20 cellular contexts compared by ENCODE assay signal in the genomic region with DNA sequence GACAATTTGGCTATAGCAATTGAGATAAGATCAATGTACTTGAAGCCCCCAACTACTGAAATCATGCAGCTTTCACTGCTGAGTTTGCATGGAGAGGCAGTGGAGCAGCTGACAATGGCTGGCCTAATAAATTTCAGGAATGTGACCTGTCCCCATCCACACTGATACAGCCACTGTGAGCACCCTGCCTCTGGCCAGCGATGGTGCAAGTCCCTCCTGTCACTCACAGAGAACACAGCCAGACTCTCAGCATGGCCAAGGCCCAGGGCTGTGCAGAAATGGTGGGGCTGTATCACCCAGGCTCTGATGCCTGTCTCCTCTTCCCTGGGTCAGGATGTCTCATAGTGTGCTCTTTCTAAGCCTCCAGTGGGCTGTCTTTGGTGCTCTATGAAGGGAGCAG.
DNase-seq lines count a peak whose midpoint lies in the region; ATAC-seq and TF ChIP-seq lines count a peak whose summit lies in the region.
"Had no signal": no experiment of that assay in that cellular context is flagged by ENCODE, and none has a peak within 500 bp of the region (broad histone marks: within the 10 kb centered on the region; RNA-seq: fewer than 3 reads in every experiment).

No MANE protein-coding gene starts in this region.

- H3K9me3 ChIP-seq in Caco-2 (no peaks in the 10 kb centered on the region), spleen (no peaks in the 10 kb centered on the region)
- H3K9me3 ChIP-seq: A549 had no signal

- H4K5ac ChIP-seq in mesendoderm (ENCODE audit: low read length), result no peak overlapping the region

- H2BK15ac ChIP-seq in mesendoderm (replicated peaks; ENCODE audit: low read depth), result no peak overlapping the region

- no peak overlapping the region for H3K4ac ChIP-seq in mesendoderm (ENCODE audit: low read depth, low read length)

- no peak overlapping the region for H3K23ac ChIP-seq in mesendoderm (ENCODE audit: low read length)

- H3K56ac ChIP-seq in mesendoderm (ENCODE audit: low read length), result no peak overlapping the region

- DNase-seq in Caco-2, result peak; percentile 42 to 46
- peak; percentile 30 for DNase-seq in mesendoderm
- DNase-seq in retina, result peak; percentile 41
- DNase-seq in endothelial cell (ENCODE audit: low spot score), result no peak
- DNase-seq in stimulated activated effector memory CD8-positive, alpha-beta T cell treated with anti-CD3 and anti-CD28 coated beads, Interleukin-12 subunit alpha, Interleukin-12 subunit beta, amount 100 ng/mL, for 72 hours (ENCODE audit: low spot score in 2 of 2), result no peak
- DNase-seq in spleen, result no peak
- DNase-seq in COLO829 (ENCODE audit: low spot score), result no peak
- DNase-seq: AML-193; CD4-positive, alpha-beta T cell; DMS 273 treated with DMSO at 0.1 percent for 48 hours; DMS53; DND-41; EL; GM23248; HCEC 1CT had no signal

- H3K4me1 Mint-ChIP-seq in Caco-2 (ENCODE audit: low read depth, unreplicated experiment) (no peaks in the 10 kb centered on the region), brain (peaks cover 27% of the 10 kb centered on the region), endothelial cell (ENCODE audit: unreplicated experiment) (peaks cover 43% of the 10 kb centered on the region)
- H3K4me1 Mint-ChIP-seq in stimulated activated effector memory CD8-positive, alpha-beta T cell treated with anti-CD3 and anti-CD28 coated beads, Interleukin-12 subunit alpha, Interleukin-12 subunit beta, amount 100 ng/mL, for 72 hours, result peaks cover 30% of the 10 kb centered on the region

- H3K9ac ChIP-seq in mesendoderm (ENCODE audit: low read length), result no peak overlapping the region
- H3K9ac ChIP-seq: GM23248 had no signal

- no peak overlapping the region for H3K4me3 ChIP-seq in Caco-2 (ENCODE audit: low read depth, low read length)
- no peak overlapping the region for H3K4me3 ChIP-seq in mesendoderm (ENCODE audit: low read length)
- H3K4me3 ChIP-seq in spleen, result no peak overlapping the region
- H3K4me3 ChIP-seq: A549, GM23248 had no signal

- H3K79me1 ChIP-seq in mesendoderm (ENCODE audit: low read length), result no peaks in the 10 kb centered on the region

- H3K4me3 Mint-ChIP-seq in Caco-2 (ENCODE audit: unreplicated experiment), result no peak overlapping the region
- no peak overlapping the region for H3K4me3 Mint-ChIP-seq in brain
- H3K4me3 Mint-ChIP-seq in endothelial cell (ENCODE audit: unreplicated experiment), result no peak overlapping the region
- no peak overlapping the region for H3K4me3 Mint-ChIP-seq in stimulated activated effector memory CD8-positive, alpha-beta T cell treated with anti-CD3 and anti-CD28 coated beads, Interleukin-12 subunit alpha, Interleukin-12 subunit beta, amount 100 ng/mL, for 72 hours
- H3K4me3 Mint-ChIP-seq: CD4-positive, alpha-beta T cell had no signal

- POLR2A ChIA-PET in Caco-2 (lab: Charles Lee), result no interaction called here

- no TSS peak for BruUV-seq in Caco-2 (replicated peaks; lab: Mats Ljungman, UMichigan)

- no peaks in the 10 kb centered on the region for H3K9me3 Mint-ChIP-seq in Caco-2 (ENCODE audit: unreplicated experiment)
- no peaks in the 10 kb centered on the region for H3K9me3 Mint-ChIP-seq in brain
- no peaks in the 10 kb centered on the region for H3K9me3 Mint-ChIP-seq in endothelial cell (ENCODE audit: unreplicated experiment)
- no peaks in the 10 kb centered on the region for H3K9me3 Mint-ChIP-seq in stimulated activated effector memory CD8-positive, alpha-beta T cell treated with anti-CD3 and anti-CD28 coated beads, Interleukin-12 subunit alpha, Interleukin-12 subunit beta, amount 100 ng/mL, for 72 hours
- H3K9me3 Mint-ChIP-seq: CD4-positive, alpha-beta T cell had no signal

- H4K8ac ChIP-seq in mesendoderm (ENCODE audit: low read depth, low read length), result no peak overlapping the region

- intact Hi-C loops in Caco-2 (cut with micrococcal nuclease; ENCODE audit: unreplicated experiment) (no loop called here), spleen (cut with DNase I; ENCODE audit: low total_unique reads) (no loop called here)

- H3K18ac ChIP-seq in mesendoderm (ENCODE audit: low read length), result no peak overlapping the region

- no peak overlapping the region for H3K4me2 ChIP-seq in mesendoderm (ENCODE audit: low read length)
- H3K4me2 ChIP-seq: A549 had no signal

- no CpG with 5 or more reads among the region's 1 CpG for WGBS in mesendoderm (ENCODE audit: extremely low coverage, insufficient coverage, low lambda C conversion rate)
- 55 to 90% (median 60%) methylated on average over 1 of the region's 1 CpG for WGBS in spleen, 5 donors

- H2AK5ac ChIP-seq in mesendoderm (ENCODE audit: low read length), result no peak overlapping the region

- H3K27ac Mint-ChIP-seq in Caco-2 (ENCODE audit: unreplicated experiment) (no peak overlapping the region), brain (peak overlapping the region in 3 of 5 experiments; percentile 13 to 77 (median 37)), endothelial cell (ENCODE audit: unreplicated experiment) (no peak overlapping the region)
- H3K27ac Mint-ChIP-seq in stimulated activated effector memory CD8-positive, alpha-beta T cell treated with anti-CD3 and anti-CD28 coated beads, Interleukin-12 subunit alpha, Interleukin-12 subunit beta, amount 100 ng/mL, for 72 hours, result no peak overlapping the region
- H3K27ac Mint-ChIP-seq: CD4-positive, alpha-beta T cell had no signal

- ATAC-seq in stimulated activated effector memory CD8-positive, alpha-beta T cell treated with anti-CD3 and anti-CD28 coated beads, Interleukin-12 subunit alpha, Interleukin-12 subunit beta, amount 100 ng/mL, for 72 hours, result no peak
- ATAC-seq: A549 had no signal

- H3K27me3 Mint-ChIP-seq in Caco-2 (ENCODE audit: insufficient read depth, unreplicated experiment) (peaks cover 8% of the 10 kb centered on the region), brain (peaks cover 7% of the 10 kb centered on the region), endothelial cell (ENCODE audit: unreplicated experiment) (peaks cover 2% of the 10 kb centered on the region)

- no peak overlapping the region for H2BK5ac ChIP-seq in mesendoderm (ENCODE audit: low read length)

- no peak overlapping the region for H2BK120ac ChIP-seq in mesendoderm (ENCODE audit: low read depth, low read length)

- H3K79me2 ChIP-seq in mesendoderm (ENCODE audit: control insufficient read depth, insufficient read depth, low read length), result no peaks in the 10 kb centered on the region

- CTCF ChIA-PET in Caco-2 (lab: Charles Lee), result no interaction called here

- H3K36me3 ChIP-seq in Caco-2 (ENCODE audit: control insufficient read depth, insufficient read depth, low read length) (no peaks in the 10 kb centered on the region), mesendoderm (ENCODE audit: control insufficient read depth, insufficient read depth, low read length) (no peaks in the 10 kb centered on the region), spleen (no peaks in the 10 kb centered on the region)

- H3K4me1 ChIP-seq in Caco-2 (no peaks in the 10 kb centered on the region), mesendoderm (ENCODE audit: control insufficient read depth, low read depth, low read length) (peaks cover 7% of the 10 kb centered on the region), spleen (peaks cover 0 to 17% (median 11%) of the 10 kb centered on the region in 6 donors)
- H3K4me1 ChIP-seq: A549 had no signal

- H3K36me3 Mint-ChIP-seq in Caco-2 (ENCODE audit: insufficient read depth, unreplicated experiment), result no peaks in the 10 kb centered on the region
- H3K36me3 Mint-ChIP-seq in brain, result no peaks in the 10 kb centered on the region
- no peaks in the 10 kb centered on the region for H3K36me3 Mint-ChIP-seq in endothelial cell (ENCODE audit: low read depth, unreplicated experiment)
- H3K36me3 Mint-ChIP-seq in stimulated activated effector memory CD8-positive, alpha-beta T cell treated with anti-CD3 and anti-CD28 coated beads, Interleukin-12 subunit alpha, Interleukin-12 subunit beta, amount 100 ng/mL, for 72 hours, result no peaks in the 10 kb centered on the region

- no peak for TF ChIP-seq POLR2A in spleen (IDR thresholded peaks at IDR 0.05)

- H3K27me3 ChIP-seq in Caco-2 (replicated peaks; ENCODE audit: control insufficient read depth, insufficient read depth, low read length) (no peaks in the 10 kb centered on the region), mesendoderm (ENCODE audit: insufficient read depth, low read length, poor library complexity) (no peaks in the 10 kb centered on the region), spleen (replicated peaks in 1 of 7) (peaks cover 0 to 28% (median 0%) of the 10 kb centered on the region in 7 donors)

- no peak overlapping the region for H3K27ac ChIP-seq in mesendoderm (ENCODE audit: low read depth, low read length)
- no peak overlapping the region for H3K27ac ChIP-seq in spleen
- H3K27ac ChIP-seq: 22Rv1, A549, C4-2B, GM23248, HL-60 had no signal

- TF ChIP-seq CTCF in Caco-2 (IDR thresholded peaks at IDR 0.05; ENCODE audit: insufficient read depth in 1 of 2, low read depth in 1 of 2, low read length in 1 of 2, severe bottlenecking in 1 of 2, unreplicated experiment in 1 of 2) (no peak), brain (conservative IDR thresholded peaks at IDR 0.05) (no peak), endothelial cell (IDR thresholded peaks at IDR 0.05; ENCODE audit: unreplicated experiment) (no peak), spleen (IDR thresholded peaks at IDR 0.05 in 8 of 11, conservative IDR thresholded peaks at IDR 0.05 in 3 of 11) (no peak)

Comparison
In these comparisons a context has a peak if more than half of its experiments do, and no peak if none do; other contexts are left out.
1. DNase-seq: peak in Caco-2 (2 of 2), mesendoderm (single experiment) and retina (single experiment); none in endothelial cell (single experiment), stimulated activated effector memory CD8-positive, alpha-beta T cell treated with anti-CD3 and anti-CD28 coated beads, Interleukin-12 subunit alpha, Interleukin-12 subunit beta, amount 100 ng/mL, for 72 hours (0 of 2), spleen (single experiment) and COLO829 (single experiment).
2. H3K27ac Mint-ChIP-seq: peak in brain (3 of 5); none in Caco-2 (single experiment), endothelial cell (single experiment) and stimulated activated effector memory CD8-positive, alpha-beta T cell treated with anti-CD3 and anti-CD28 coated beads, Interleukin-12 subunit alpha, Interleukin-12 subunit beta, amount 100 ng/mL, for 72 hours (single experiment).